20 cellular contexts compared by ENCODE assay signal in the genomic region with DNA sequence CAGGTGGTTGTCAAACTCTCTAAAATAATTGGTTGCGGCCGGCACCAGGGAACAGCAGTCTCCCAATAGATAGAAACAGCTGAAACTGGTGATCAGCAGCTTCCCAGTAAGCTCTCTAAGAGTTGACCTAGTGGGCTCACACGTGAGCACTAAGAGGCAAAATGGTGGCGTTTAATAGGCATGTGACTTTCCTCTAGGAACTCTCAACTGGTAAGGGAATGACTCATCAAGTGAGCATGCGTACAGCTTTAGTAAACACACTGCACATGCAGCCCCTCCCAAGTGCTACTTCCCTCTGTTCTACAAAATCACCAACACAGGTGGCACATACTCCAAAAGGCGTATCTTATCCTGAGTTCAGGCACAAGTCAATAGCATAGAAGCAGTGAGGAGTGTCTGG.
DNase-seq lines count a peak whose midpoint lies in the region; ATAC-seq and TF ChIP-seq lines count a peak whose summit lies in the region.
"Had no signal": no experiment of that assay in that cellular context is flagged by ENCODE, and none has a peak within 500 bp of the region (broad histone marks: within the 10 kb centered on the region; RNA-seq: fewer than 3 reads in every experiment).

No MANE protein-coding gene starts in this region.

- no peak for TF ChIP-seq CTCF in HFF-Myc (IDR thresholded peaks at IDR 0.05; ENCODE audit: low read depth, low read length, missing control alignments)

- DNase-seq in DMS53 (lab: John Stamatoyannopoulos, UW): peak; percentile 76
- DNase-seq in HFF-Myc (ENCODE audit: extremely low read depth, low read depth): peak; percentile 48
- peak; percentile 7 for DNase-seq in RKO (ENCODE audit: low spot score)
- DNase-seq in fibroblast of the conjunctiva (ENCODE audit: low read depth): peak; percentile 12
- DNase-seq in stimulated activated CD8-positive, alpha-beta memory T cell treated with anti-CD3 and anti-CD28 coated beads, Interleukin-4, amount 100 ng/mL, for 48 hours: no peak
- no peak for DNase-seq in NCI-H2081 (lab: John Stamatoyannopoulos, UW)
- DNase-seq: activated CD4-positive, alpha-beta T cell treated with anti-CD3 and anti-CD28 coated beads, Interleukin-2, amount 10 ng/mL, durations not matched to agents 7 days and 5 days; Caco-2; effector CD4-positive, alpha-beta T cell; KBM-7; left ventricle myocardium superior; naive B cell; NCI-H524; pancreas; small intestine; thyroid gland had no signal

- ATAC-seq in HG02970 (IDR thresholded peaks at IDR 0.05; ENCODE audit: low FRiP score, unreplicated experiment) (no peak), GM18867 (IDR thresholded peaks at IDR 0.05; ENCODE audit: unreplicated experiment) (no peak)
- ATAC-seq: activated naive CD4-positive, alpha-beta T cell treated with anti-CD3 and anti-CD28 coated beads, Interleukin-2, amount 50 U/mL, for 72 hours; left ventricle myocardium superior; pancreas had no signal

- no peak overlapping the region for H3K4me3 ChIP-seq in HFF-Myc (replicated peaks; ENCODE audit: low read depth, low read length)
- H3K4me3 ChIP-seq: pancreas, SK-N-MC, thyroid gland had no signal

Comparison
In these comparisons a context has a peak if more than half of its experiments do, and no peak if none do; other contexts are left out.
1. DNase-seq: peak in DMS53 (single experiment), HFF-Myc (single experiment), RKO (single experiment) and fibroblast of the conjunctiva (single experiment); none in stimulated activated CD8-positive, alpha-beta memory T cell treated with anti-CD3 and anti-CD28 coated beads, Interleukin-4, amount 100 ng/mL, for 48 hours (single experiment) and NCI-H2081 (0 of 2).